1 cellular context compared by ENCODE assay signal in genomic region chr12:1716215-1716862, GRCh38.
TF ChIP-seq lines count a peak whose summit lies in the region.

No MANE protein-coding gene starts in this region.

TF ChIP-seq in GM23338, 12 proteins besides CTCF, POLR2A, EP300 and RAD21 (continued from another document):
- no peak for TF ChIP-seq REST (IDR thresholded peaks at IDR 0.05; ENCODE audit: unreplicated experiment)
- TF ChIP-seq ZNF114 (CRISPR knock-in tag; IDR thresholded peaks at IDR 0.05): no peak
- TF ChIP-seq POLR2AphosphoS5 (IDR thresholded peaks at IDR 0.05; ENCODE audit: low read depth): no peak
- no peak for TF ChIP-seq EZH2phosphoT487 (IDR thresholded peaks at IDR 0.05; ENCODE audit: unreplicated experiment)
- no peak for TF ChIP-seq ETS1 (IDR thresholded peaks at IDR 0.05)
- TF ChIP-seq, protein P1, sequence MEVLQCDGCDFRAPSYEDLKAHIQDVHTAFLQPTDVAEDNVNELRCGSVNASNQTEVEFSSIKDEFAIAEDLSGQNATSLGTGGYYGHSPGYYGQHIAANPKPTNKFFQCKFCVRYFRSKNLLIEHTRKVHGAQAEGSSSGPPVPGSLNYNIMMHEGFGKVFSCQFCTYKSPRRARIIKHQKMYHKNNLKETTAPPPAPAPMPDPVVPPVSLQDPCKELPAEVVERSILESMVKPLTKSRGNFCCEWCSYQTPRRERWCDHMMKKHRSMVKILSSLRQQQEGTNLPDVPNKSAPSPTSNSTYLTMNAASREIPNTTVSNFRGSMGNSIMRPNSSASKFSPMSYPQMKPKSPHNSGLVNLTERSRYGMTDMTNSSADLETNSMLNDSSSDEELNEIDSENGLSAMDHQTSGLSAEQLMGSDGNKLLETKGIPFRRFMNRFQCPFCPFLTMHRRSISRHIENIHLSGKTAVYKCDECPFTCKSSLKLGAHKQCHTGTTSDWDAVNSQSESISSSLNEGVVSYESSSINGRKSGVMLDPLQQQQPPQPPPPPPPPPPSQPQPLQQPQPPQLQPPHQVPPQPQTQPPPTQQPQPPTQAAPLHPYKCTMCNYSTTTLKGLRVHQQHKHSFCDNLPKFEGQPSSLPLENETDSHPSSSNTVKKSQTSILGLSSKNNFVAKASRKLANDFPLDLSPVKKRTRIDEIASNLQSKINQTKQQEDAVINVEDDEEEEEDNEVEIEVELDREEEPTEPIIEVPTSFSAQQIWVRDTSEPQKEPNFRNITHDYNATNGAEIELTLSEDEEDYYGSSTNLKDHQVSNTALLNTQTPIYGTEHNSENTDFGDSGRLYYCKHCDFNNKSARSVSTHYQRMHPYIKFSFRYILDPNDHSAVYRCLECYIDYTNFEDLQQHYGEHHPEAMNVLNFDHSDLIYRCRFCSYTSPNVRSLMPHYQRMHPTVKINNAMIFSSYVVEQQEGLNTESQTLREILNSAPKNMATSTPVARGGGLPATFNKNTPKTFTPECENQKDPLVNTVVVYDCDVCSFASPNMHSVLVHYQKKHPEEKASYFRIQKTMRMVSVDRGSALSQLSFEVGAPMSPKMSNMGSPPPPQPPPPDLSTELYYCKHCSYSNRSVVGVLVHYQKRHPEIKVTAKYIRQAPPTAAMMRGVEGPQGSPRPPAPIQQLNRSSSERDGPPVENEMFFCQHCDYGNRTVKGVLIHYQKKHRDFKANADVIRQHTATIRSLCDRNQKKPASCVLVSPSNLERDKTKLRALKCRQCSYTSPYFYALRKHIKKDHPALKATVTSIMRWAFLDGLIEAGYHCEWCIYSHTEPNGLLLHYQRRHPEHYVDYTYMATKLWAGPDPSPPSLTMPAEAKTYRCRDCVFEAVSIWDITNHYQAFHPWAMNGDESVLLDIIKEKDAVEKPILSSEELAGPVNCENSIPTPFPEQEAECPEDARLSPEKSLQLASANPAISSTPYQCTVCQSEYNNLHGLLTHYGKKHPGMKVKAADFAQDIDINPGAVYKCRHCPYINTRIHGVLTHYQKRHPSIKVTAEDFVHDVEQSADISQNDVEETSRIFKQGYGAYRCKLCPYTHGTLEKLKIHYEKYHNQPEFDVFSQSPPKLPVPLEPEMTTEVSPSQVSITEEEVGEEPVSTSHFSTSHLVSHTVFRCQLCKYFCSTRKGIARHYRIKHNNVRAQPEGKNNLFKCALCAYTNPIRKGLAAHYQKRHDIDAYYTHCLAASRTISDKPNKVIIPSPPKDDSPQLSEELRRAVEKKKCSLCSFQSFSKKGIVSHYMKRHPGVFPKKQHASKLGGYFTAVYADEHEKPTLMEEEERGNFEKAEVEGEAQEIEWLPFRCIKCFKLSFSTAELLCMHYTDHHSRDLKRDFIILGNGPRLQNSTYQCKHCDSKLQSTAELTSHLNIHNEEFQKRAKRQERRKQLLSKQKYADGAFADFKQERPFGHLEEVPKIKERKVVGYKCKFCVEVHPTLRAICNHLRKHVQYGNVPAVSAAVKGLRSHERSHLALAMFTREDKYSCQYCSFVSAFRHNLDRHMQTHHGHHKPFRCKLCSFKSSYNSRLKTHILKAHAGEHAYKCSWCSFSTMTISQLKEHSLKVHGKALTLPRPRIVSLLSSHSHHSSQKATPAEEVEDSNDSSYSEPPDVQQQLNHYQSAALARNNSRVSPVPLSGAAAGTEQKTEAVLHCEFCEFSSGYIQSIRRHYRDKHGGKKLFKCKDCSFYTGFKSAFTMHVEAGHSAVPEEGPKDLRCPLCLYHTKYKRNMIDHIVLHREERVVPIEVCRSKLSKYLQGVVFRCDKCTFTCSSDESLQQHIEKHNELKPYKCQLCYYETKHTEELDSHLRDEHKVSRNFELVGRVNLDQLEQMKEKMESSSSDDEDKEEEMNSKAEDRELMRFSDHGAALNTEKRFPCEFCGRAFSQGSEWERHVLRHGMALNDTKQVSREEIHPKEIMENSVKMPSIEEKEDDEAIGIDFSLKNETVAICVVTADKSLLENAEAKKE (CRISPR knock-in tag; IDR thresholded peaks at IDR 0.05): no peak
- TF ChIP-seq STAT1 (IDR thresholded peaks at IDR 0.05; ENCODE audit: unreplicated experiment): no peak
TF ChIP-seq in GM23338: peak in this region for 0.
